16 cellular contexts compared by ENCODE assay signal in the genomic region with DNA sequence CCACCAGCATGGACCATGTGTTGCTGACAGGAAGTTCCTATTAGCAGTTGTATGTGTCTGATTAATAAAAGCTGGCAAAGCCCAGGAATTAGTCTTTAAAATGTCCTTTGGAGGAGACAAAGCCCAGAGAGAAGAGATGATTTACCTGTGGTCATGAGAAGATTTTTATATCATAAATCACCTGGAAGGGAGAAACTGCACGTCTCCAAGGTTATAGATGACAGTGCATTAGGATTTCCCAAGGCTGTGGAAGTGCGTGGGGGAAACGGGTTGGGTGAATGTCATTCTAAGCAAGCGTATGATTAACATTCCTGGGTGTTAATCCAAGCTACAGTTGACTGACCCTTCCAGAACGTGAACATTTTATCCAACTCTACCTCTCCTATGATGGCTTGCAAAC.
A peak's percentile ranks its signal among the peaks of the same experiment; 100 is the strongest.
DNase-seq lines count a peak whose midpoint lies in the region; ATAC-seq and TF ChIP-seq lines count a peak whose summit lies in the region.
"Had no signal": no experiment of that assay in that cellular context is flagged by ENCODE, and none has a peak within 500 bp of the region (broad histone marks: within the 10 kb centered on the region; RNA-seq: fewer than 3 reads in every experiment).

No MANE protein-coding gene starts in this region.

- no peak overlapping the region for H3K27ac Mint-ChIP-seq in MCF 10A (ENCODE audit: low read depth, unreplicated experiment)
- H3K27ac Mint-ChIP-seq: B cell; CD4-positive, alpha-beta T cell; CD8-positive, alpha-beta T cell had no signal

- no peak overlapping the region for H2AFZ ChIP-seq in mammary epithelial cell (ENCODE audit: low read depth, low read length)

- BruUV-seq in mammary epithelial cell (replicated peaks; lab: Mats Ljungman, UMichigan) (no TSS peak), MCF 10A (replicated peaks; lab: Mats Ljungman, UMichigan) (no TSS peak)

- CTCF ChIA-PET in mammary epithelial cell (lab: Charles Lee; ENCODE audit: low non-redundant PET): no interaction called here
- CTCF ChIA-PET in MCF 10A (lab: Yijun Ruan, JAX): interaction anchor here (0.5 to 1.4 kb wide), 5 partner anchors 8 to 156 kb away, joined by 3 to 6 read pairs (median 4); no protein-coding TSS in a partner anchor

- H3K36me3 Mint-ChIP-seq in MCF 10A (ENCODE audit: insufficient read depth, unreplicated experiment): no peaks in the 10 kb centered on the region
- H3K36me3 Mint-ChIP-seq: CD8-positive, alpha-beta T cell had no signal

- H4K20me1 ChIP-seq in mammary epithelial cell (ENCODE audit: insufficient read depth, low read length): no peaks in the 10 kb centered on the region

- no peak overlapping the region for H3K4me3 ChIP-seq in mammary epithelial cell (replicated peaks in 1 of 3; ENCODE audit: insufficient read depth in 1 of 3, low read depth in 2 of 3, low read length in 3 of 3)
- H3K4me3 ChIP-seq in epithelial cell of esophagus (ENCODE audit: low read length): no peak overlapping the region
- H3K4me3 ChIP-seq: A549 had no signal

- TF ChIP-seq CTCF in mammary epithelial cell (conservative IDR thresholded peaks at IDR 0.05 in 1 of 2, IDR thresholded peaks at IDR 0.05 in 1 of 2; ENCODE audit: extremely low read depth in 1 of 2, insufficient read depth in 1 of 2, low read depth in 1 of 2, low read length in 2 of 2) (no peak), MCF 10A (IDR thresholded peaks at IDR 0.05; ENCODE audit: unreplicated experiment) (no peak), epithelial cell of esophagus (IDR thresholded peaks at IDR 0.05; ENCODE audit: insufficient read depth, low read depth, low read length, missing control alignments) (no peak)

- no peaks in the 10 kb centered on the region for H3K27me3 Mint-ChIP-seq in MCF 10A (ENCODE audit: insufficient read depth, unreplicated experiment)

- no peak overlapping the region for H3K9ac ChIP-seq in mammary epithelial cell (ENCODE audit: insufficient read depth, low read length)

- POLR2A ChIA-PET in MCF 10A (lab: Yijun Ruan, JAX): no interaction called here

- 63% methylated on average over 5 of the region's 5 CpGs for WGBS in mammary epithelial cell (ENCODE audit: low coverage, missing lambda C conversion rate)

- dilution Hi-C loops in mammary epithelial cell (cut with HindIII; ENCODE audit: low sequenced_read_pairs): no loop called here

- H3K9me3 Mint-ChIP-seq in MCF 10A (ENCODE audit: unreplicated experiment): peaks cover 13% of the 10 kb centered on the region

- DNase-seq in mammary epithelial cell (peak; percentile 60), MCF 10A (ENCODE audit: unreplicated experiment) (no peak), epithelial cell of esophagus (ENCODE audit: low read depth) (peak; percentile 34), NCI-H524 treated with DMSO at 0.1 percent for 48 hours (lab: John Stamatoyannopoulos, UW) (no peak)
- DNase-seq: AML-193; Caco-2; Calu3; CD4-positive, alpha-beta T cell; CD8-positive, alpha-beta T cell; DMS79 treated with DMSO at 0.1 percent for 48 hours; GF-D8 had no signal

- H3K4me2 ChIP-seq in mammary epithelial cell (ENCODE audit: insufficient read depth, low read depth, low read length): no peak overlapping the region

- intact Hi-C loops in mammary epithelial cell (cut with micrococcal nuclease): no loop called here
- intact Hi-C loops in MCF 10A (cut with micrococcal nuclease): no loop called here

- no peaks in the 10 kb centered on the region for H3K27me3 ChIP-seq in mammary epithelial cell (ENCODE audit: insufficient read depth, low read length)

- in situ Hi-C loops in mammary epithelial cell (cut with MboI; ENCODE audit: low sequenced_read_pairs in 2 of 2): no loop called here

- H3K36me3 ChIP-seq in mammary epithelial cell (ENCODE audit: insufficient read depth, low read length): no peaks in the 10 kb centered on the region

- H3K4me1 ChIP-seq in mammary epithelial cell (ENCODE audit: insufficient read depth, low read length): peaks cover 31% of the 10 kb centered on the region
- H3K4me1 ChIP-seq: A549, Caco-2 had no signal

- ATAC-seq in HG02588 (IDR thresholded peaks at IDR 0.05; ENCODE audit: unreplicated experiment): no peak
- ATAC-seq: A549; CD8-positive, alpha-beta T cell had no signal

- no peak overlapping the region for H3K4me3 Mint-ChIP-seq in MCF 10A (ENCODE audit: unreplicated experiment)
- H3K4me3 Mint-ChIP-seq: B cell; CD4-positive, alpha-beta T cell; CD8-positive, alpha-beta T cell had no signal

- peaks cover 9% of the 10 kb centered on the region for H3K4me1 Mint-ChIP-seq in MCF 10A (ENCODE audit: insufficient read depth, unreplicated experiment)
- H3K4me1 Mint-ChIP-seq: B cell had no signal

- H3K79me2 ChIP-seq in mammary epithelial cell (ENCODE audit: insufficient read depth, low read length): no peaks in the 10 kb centered on the region

- H3K27ac ChIP-seq in mammary epithelial cell (ENCODE audit: insufficient read depth, low read depth, low read length): peak overlapping the region; percentile 21
- H3K27ac ChIP-seq: 22Rv1, A549, C4-2B had no signal

- H3K9me3 ChIP-seq in mammary epithelial cell (replicated peaks; ENCODE audit: insufficient read depth, low read length): peaks cover 16% of the 10 kb centered on the region

Comparison
In these comparisons a context has a peak if more than half of its experiments do, and no peak if none do; other contexts are left out.
1. DNase-seq: peak in mammary epithelial cell (single experiment) and epithelial cell of esophagus (single experiment); none in MCF 10A (single experiment) and NCI-H524 treated with DMSO at 0.1 percent for 48 hours (single experiment).